ENCODE assay signal across 9 cellular contexts in the genomic region with DNA sequence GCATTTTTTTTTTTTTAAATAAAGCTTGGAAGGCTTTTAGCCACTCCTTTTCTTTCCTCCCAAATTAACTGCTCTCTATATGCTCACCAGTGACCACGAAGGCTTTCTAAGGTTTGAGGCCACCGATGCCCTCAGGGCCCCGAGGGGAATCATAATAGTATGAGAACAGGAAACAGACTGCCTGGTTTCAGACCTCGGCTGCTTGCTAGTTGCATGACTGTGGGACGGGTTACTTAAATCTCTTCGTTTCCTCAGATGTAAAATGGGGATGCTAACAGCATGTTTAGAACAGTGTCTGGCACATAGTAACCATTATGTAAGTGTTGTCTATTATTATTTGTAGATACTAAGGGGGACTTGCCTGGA. TPM values are rescaled to one million over a fixed set of nuclear protein-coding genes. Genes with fewer than 3 reads are reported as not detected.
DNase-seq lines count a peak whose midpoint lies in the region; ATAC-seq and TF ChIP-seq lines count a peak whose summit lies in the region.
"Had no signal": no experiment of that assay in that cellular context is flagged by ENCODE, and none has a peak within 500 bp of the region (broad histone marks: within the 10 kb centered on the region; RNA-seq: fewer than 3 reads in every experiment).

No MANE protein-coding gene starts in this region.

- DNase-seq in M059J (ENCODE audit: low read depth) (peak; percentile 62), fibroblast of pulmonary artery (ENCODE audit: low read depth) (peak; percentile 4), left colon (no peak), adrenal gland (no peak), prostate gland (ENCODE audit: low spot score) (no peak)

- no peak overlapping the region for H3K27ac ChIP-seq in adrenal gland
- H3K27ac ChIP-seq in prostate gland, result no peak overlapping the region

- TF ChIP-seq CTCF in fibroblast of pulmonary artery (IDR thresholded peaks at IDR 0.05; ENCODE audit: low read length, missing control alignments), result no peak
- no peak for TF ChIP-seq CTCF in adrenal gland (IDR thresholded peaks at IDR 0.05)
- no peak for TF ChIP-seq CTCF in prostate gland (IDR thresholded peaks at IDR 0.05)

- intact Hi-C loops in left colon (cut with DNase I, micrococcal nuclease) (no loop called here), adrenal gland (cut with DNase I) (no loop called here), prostate gland (cut with DNase I) (no loop called here)

- no peak for TF ChIP-seq POLR2A in adrenal gland (IDR thresholded peaks at IDR 0.05)
- no peak for TF ChIP-seq POLR2A in prostate gland (IDR thresholded peaks at IDR 0.05)

- peak overlapping the region; percentile 35 for H3K4me2 ChIP-seq in skeletal muscle satellite cell (ENCODE audit: low read length)

- H3K27me3 ChIP-seq in skeletal muscle satellite cell (ENCODE audit: control insufficient read depth, insufficient read depth, low read length) (no peaks in the 10 kb centered on the region), adrenal gland (peaks cover 20% of the 10 kb centered on the region), prostate gland (replicated peaks; ENCODE audit: insufficient read depth) (no peaks in the 10 kb centered on the region)

- ATAC-seq in GM21786 (IDR thresholded peaks at IDR 0.05; ENCODE audit: unreplicated experiment) (peak; percentile 79), HG03196 (IDR thresholded peaks at IDR 0.05; ENCODE audit: unreplicated experiment) (no peak), left colon (no peak)

- WGBS in adrenal gland, 4 donors, result 20 to 51% (median 37%) methylated on average over 6 of the region's 6 CpGs
- WGBS in prostate gland, result 18% methylated on average over 6 of the region's 6 CpGs

- no peaks in the 10 kb centered on the region for H3K36me3 ChIP-seq in skeletal muscle satellite cell (ENCODE audit: insufficient read depth, low read length)
- no peaks in the 10 kb centered on the region for H3K36me3 ChIP-seq in adrenal gland (replicated peaks in 1 of 2)
- H3K36me3 ChIP-seq in prostate gland, result no peaks in the 10 kb centered on the region

- H3K4me3 ChIP-seq in fibroblast of pulmonary artery (replicated peaks; ENCODE audit: low read depth, low read length) (peak overlapping the region; percentile 17), skeletal muscle satellite cell (ENCODE audit: low read length) (no peak overlapping the region), adrenal gland (no peak overlapping the region), prostate gland (no peak overlapping the region)

- no peaks in the 10 kb centered on the region for H3K9me3 ChIP-seq in skeletal muscle satellite cell (replicated peaks; ENCODE audit: low read length)
- H3K9me3 ChIP-seq in adrenal gland (replicated peaks in 1 of 3), result no peaks in the 10 kb centered on the region
- no peaks in the 10 kb centered on the region for H3K9me3 ChIP-seq in prostate gland

- H3K4me1 ChIP-seq in skeletal muscle satellite cell (ENCODE audit: control insufficient read depth, insufficient read depth, low read length) (no peaks in the 10 kb centered on the region), adrenal gland (replicated peaks in 1 of 2) (no peaks in the 10 kb centered on the region), prostate gland (replicated peaks) (no peaks in the 10 kb centered on the region)

- H3K9ac ChIP-seq in skeletal muscle satellite cell (ENCODE audit: low read depth, low read length), result no peak overlapping the region

RNA-seq across cellular contexts. Expression of a gene that starts 3.6 kb away (rescaled TPM):
- total RNA-seq in M059J (2014; rRNA removed; shearing (Covaris generic)), result 20.7 and 22.6 TPM in 2 replicates
- 7.4 and 9.9 TPM in 2 replicates for total RNA-seq in skeletal muscle satellite cell (2012; rRNA removed)
- 10 to 100 TPM; 32.1 to 72.8 TPM for total RNA-seq in left colon
- 10 to 100 TPM in 5 of 8 donors, 1 to 10 TPM in 3; 2.9 to 94.0 (median 23.8) TPM for total RNA-seq in adrenal gland
- polyA plus RNA-seq in adrenal gland, result 10 to 100 TPM in 1 of 3 donors, 1 to 10 TPM in 2; 2.3 to 56.5 (median 5.1) TPM
- 10 to 100 TPM in 1 of 2 donors, 1 to 10 TPM in 1; 6.5 to 13.5 TPM for total RNA-seq in prostate gland
- total RNA-seq: G401 had no signal

Comparison
In these comparisons a context has a peak if more than half of its experiments do, and no peak if none do; other contexts are left out.
1. DNase-seq: peak in M059J (single experiment) and fibroblast of pulmonary artery (single experiment); none in left colon (0 of 2), adrenal gland (0 of 7) and prostate gland (single experiment).